Comparison of ENCODE assay signal across 10 cellular contexts in genomic region chr3:131025500-131025899, GRCh38. TPM values are rescaled to one million over a fixed set of nuclear protein-coding genes. Genes with fewer than 3 reads are reported as not detected.
DNase-seq lines count a peak whose midpoint lies in the region; ATAC-seq and TF ChIP-seq lines count a peak whose summit lies in the region.
"Had no signal": no experiment of that assay in that cellular context is flagged by ENCODE, and none has a peak within 500 bp of the region (broad histone marks: within the 10 kb centered on the region; RNA-seq: fewer than 3 reads in every experiment).

No MANE protein-coding gene starts in this region.

- ATAC-seq in activated T-cell treated with anti-CD3 and anti-CD28 coated beads, Interleukin-2, amount 50 U/mL, for 4 hours: no peak
- ATAC-seq in lower lobe of right lung (no peak), GM19397 (IDR thresholded peaks at IDR 0.05; ENCODE audit: unreplicated experiment) (no peak), HG02642 (IDR thresholded peaks at IDR 0.05; ENCODE audit: poor library complexity, unreplicated experiment) (no peak)

- no peaks in the 10 kb centered on the region for H3K27me3 Mint-ChIP-seq in activated T-cell treated with anti-CD3 and anti-CD28 coated beads, Interleukin-2, amount 50 U/mL, for 4 hours (ENCODE audit: low read depth)
- no peaks in the 10 kb centered on the region for H3K27me3 Mint-ChIP-seq in activated naive CD8-positive, alpha-beta T cell treated with anti-CD3 and anti-CD28 coated beads for 36 hours

- H3K9me3 ChIP-seq in lower lobe of right lung (no peaks in the 10 kb centered on the region), tibial artery (no peaks in the 10 kb centered on the region)

- DNase-seq in activated T-cell treated with anti-CD3 and anti-CD28 coated beads, Interleukin-2, amount 50 U/mL, for 4 hours: no peak
- DNase-seq in activated T-cell treated with anti-CD3 and anti-CD28 coated beads, Interleukin-2, amount 50 U/mL, for 1 hour: no peak
- DNase-seq in activated naive CD8-positive, alpha-beta T cell treated with anti-CD3 and anti-CD28 coated beads for 36 hours: no peak
- DNase-seq in lower lobe of right lung (no peak), tibial artery (no peak), activated gamma-delta T cell (lab: John Stamatoyannopoulos, UW) (no peak)
- DNase-seq: effector CD8-positive, alpha-beta T cell; trophoblast cell had no signal

- no peaks in the 10 kb centered on the region for H3K27me3 ChIP-seq in lower lobe of right lung (ENCODE audit: low read depth)
- no peaks in the 10 kb centered on the region for H3K27me3 ChIP-seq in tibial artery

- peaks cover 20% of the 10 kb centered on the region for H3K36me3 Mint-ChIP-seq in activated T-cell treated with anti-CD3 and anti-CD28 coated beads, Interleukin-2, amount 50 U/mL, for 4 hours (ENCODE audit: insufficient read depth)
- peaks cover 29% of the 10 kb centered on the region for H3K36me3 Mint-ChIP-seq in activated naive CD8-positive, alpha-beta T cell treated with anti-CD3 and anti-CD28 coated beads for 36 hours

- peak overlapping the region; percentile 89 for H3K27ac Mint-ChIP-seq in activated naive CD8-positive, alpha-beta T cell treated with anti-CD3 and anti-CD28 coated beads for 36 hours

- H3K4me3 Mint-ChIP-seq in activated T-cell treated with anti-CD3 and anti-CD28 coated beads, Interleukin-2, amount 50 U/mL, for 4 hours: peak overlapping the region; percentile 84
- H3K4me3 Mint-ChIP-seq in activated naive CD8-positive, alpha-beta T cell treated with anti-CD3 and anti-CD28 coated beads for 36 hours: peak overlapping the region; percentile 84

- no peak for TF ChIP-seq CTCF in lower lobe of right lung (IDR thresholded peaks at IDR 0.05)
- TF ChIP-seq CTCF in tibial artery (IDR thresholded peaks at IDR 0.05): no peak

- H3K9me3 Mint-ChIP-seq in activated T-cell treated with anti-CD3 and anti-CD28 coated beads, Interleukin-2, amount 50 U/mL, for 4 hours: no peaks in the 10 kb centered on the region
- H3K9me3 Mint-ChIP-seq in activated naive CD8-positive, alpha-beta T cell treated with anti-CD3 and anti-CD28 coated beads for 36 hours: no peaks in the 10 kb centered on the region

- H3K36me3 ChIP-seq in lower lobe of right lung (peaks cover 5% of the 10 kb centered on the region), tibial artery (peaks cover 0 to 8% (median 6%) of the 10 kb centered on the region in 3 donors)

- H3K4me1 ChIP-seq in lower lobe of right lung (peaks cover 38% of the 10 kb centered on the region), tibial artery (peaks cover 0 to 62% (median 25%) of the 10 kb centered on the region in 4 donors)

- H3K27ac ChIP-seq in lower lobe of right lung (no peak overlapping the region), tibial artery (no peak overlapping the region)

- peaks cover 58% of the 10 kb centered on the region for H3K4me1 Mint-ChIP-seq in activated T-cell treated with anti-CD3 and anti-CD28 coated beads, Interleukin-2, amount 50 U/mL, for 4 hours (ENCODE audit: low read depth)
- H3K4me1 Mint-ChIP-seq in activated naive CD8-positive, alpha-beta T cell treated with anti-CD3 and anti-CD28 coated beads for 36 hours: peaks cover 47% of the 10 kb centered on the region

- H3K4me3 ChIP-seq in lower lobe of right lung (peak overlapping the region; percentile 72), tibial artery (peak overlapping the region; percentile 57 to 77)

- intact Hi-C loops in lower lobe of right lung (cut with DNase I): no loop called here
- intact Hi-C loops in tibial artery (cut with DNase I; ENCODE audit: low total_unique reads): no loop called here

RNA-seq across cellular contexts. Expression of gene ASTE1, which starts 1.1 kb away (rescaled TPM):
- total RNA-seq in activated T-cell treated with anti-CD3 and anti-CD28 coated beads, Interleukin-2, amount 50 U/mL, for 4 hours: 10 to 100 TPM; 11.5 to 14.0 (median 12.7) TPM
- total RNA-seq in activated naive CD8-positive, alpha-beta T cell treated with anti-CD3 and anti-CD28 coated beads for 36 hours: 1 to 10 TPM; 8.0 to 9.6 TPM
- total RNA-seq in lower lobe of right lung: 8.1 TPM

RNA-seq across cellular contexts. Expression of gene NEK11, which starts 1.2 kb away (rescaled TPM):
- total RNA-seq in activated T-cell treated with anti-CD3 and anti-CD28 coated beads, Interleukin-2, amount 50 U/mL, for 4 hours: 1 to 10 TPM in 2 of 3 donors, under 1 TPM in 1; 0.58 to 1.4 (median 1.2) TPM
- 1 to 10 TPM in 1 of 2 experiments, under 1 TPM in 1; 0.85 to 2.1 TPM for total RNA-seq in activated naive CD8-positive, alpha-beta T cell treated with anti-CD3 and anti-CD28 coated beads for 36 hours
- total RNA-seq in lower lobe of right lung: 10.2 TPM
